Comparison of ENCODE assay signal across 30 cellular contexts in genomic region chr22:47232753-47233152, GRCh38.
"Had no signal": no experiment of that assay in that cellular context is flagged by ENCODE, and none has a peak within 500 bp of the region (broad histone marks: within the 10 kb centered on the region; RNA-seq: fewer than 3 reads in every experiment).

No MANE protein-coding gene starts in this region.

- H3K9me3 ChIP-seq: neutrophil, right lobe of liver, thyroid gland, transverse colon, uterus had no signal

- ATAC-seq: naive thymus-derived CD8-positive, alpha-beta T cell; natural killer cell treated with Interleukin-12 subunit alpha and Interleukin-12 subunit beta and Interleukin-15 and Interleukin-18, amount 100 ng/mL, for 72 hours; psoas muscle; right cardiac atrium; stimulated activated effector memory CD8-positive, alpha-beta T cell treated with anti-CD3 and anti-CD28 coated beads, Interleukin-12 subunit alpha, Interleukin-12 subunit beta, amount 100 ng/mL, for 72 hours; stimulated activated naive B cell treated with anti-CD40 and anti-IgM and Interleukin-4, amounts not matched to agents 10 μg/mL and 1 μg/mL and 100 μg/mL, for 72 hours; upper lobe of right lung had no signal

- H3K27ac Mint-ChIP-seq: naive thymus-derived CD8-positive, alpha-beta T cell; natural killer cell treated with Interleukin-12 subunit alpha and Interleukin-12 subunit beta and Interleukin-15 and Interleukin-18, amount 100 ng/mL, for 72 hours; nephron progenitor cell; progenitor cell of endocrine pancreas; stimulated activated effector memory CD8-positive, alpha-beta T cell treated with anti-CD3 and anti-CD28 coated beads, Interleukin-12 subunit alpha, Interleukin-12 subunit beta, amount 100 ng/mL, for 72 hours; stimulated activated naive B cell treated with anti-CD40 and anti-IgM and Interleukin-4, amounts not matched to agents 10 μg/mL and 1 μg/mL and 100 μg/mL, for 72 hours; stimulated activated naive CD8-positive, alpha-beta T cell treated with anti-CD3 and anti-CD28 coated beads, Interleukin-15, Interleukin-2, amounts not matched to agents 100 ng/mL and 50 ng/mL, for 24 hours; type B pancreatic cell had no signal

- H3K27ac ChIP-seq: neutrophil, ovary, parathyroid adenoma, psoas muscle, right lobe of liver, sigmoid colon, stomach, thoracic aorta, thyroid gland, transverse colon, upper lobe of right lung, uterus had no signal

- H3K36me3 ChIP-seq: neutrophil, ovary, right lobe of liver, sigmoid colon, stomach, thoracic aorta, thyroid gland, transverse colon, upper lobe of right lung, uterus had no signal

- H3K36me3 Mint-ChIP-seq: natural killer cell treated with Interleukin-12 subunit alpha and Interleukin-12 subunit beta and Interleukin-15 and Interleukin-18, amount 100 ng/mL, for 72 hours; stimulated activated effector memory CD8-positive, alpha-beta T cell treated with anti-CD3 and anti-CD28 coated beads, Interleukin-12 subunit alpha, Interleukin-12 subunit beta, amount 100 ng/mL, for 72 hours; type B pancreatic cell had no signal

- H3K4me3 ChIP-seq: ovary, psoas muscle, right lobe of liver, sigmoid colon, stomach, thoracic aorta, thyroid gland, transverse colon, upper lobe of right lung, uterus had no signal

- H3K4me3 Mint-ChIP-seq: naive thymus-derived CD8-positive, alpha-beta T cell; natural killer cell treated with Interleukin-12 subunit alpha and Interleukin-12 subunit beta and Interleukin-15 and Interleukin-18, amount 100 ng/mL, for 72 hours; nephron progenitor cell; neural crest cell; stimulated activated effector memory CD8-positive, alpha-beta T cell treated with anti-CD3 and anti-CD28 coated beads, Interleukin-12 subunit alpha, Interleukin-12 subunit beta, amount 100 ng/mL, for 72 hours; stimulated activated naive B cell treated with anti-CD40 and anti-IgM and Interleukin-4, amounts not matched to agents 10 μg/mL and 1 μg/mL and 100 μg/mL, for 72 hours; stimulated activated naive CD8-positive, alpha-beta T cell treated with anti-CD3 and anti-CD28 coated beads, Interleukin-15, Interleukin-2, amounts not matched to agents 100 ng/mL and 50 ng/mL, for 24 hours; type B pancreatic cell had no signal

- DNase-seq: naive thymus-derived CD8-positive, alpha-beta T cell; nephron progenitor cell; nucleus accumbens; ovary; posterior cingulate gyrus; psoas muscle; right cardiac atrium; right lobe of liver; sigmoid colon; small intestine; stimulated activated CD4-positive, alpha-beta T cell treated with anti-CD3 and anti-CD28 coated beads, Interleukin-15, amount 100 ng/mL, for 24 hours; stimulated activated CD4-positive, alpha-beta T cell treated with anti-CD3 and anti-CD28 coated beads, Interleukin-2, amount 100 ng/mL, for 24 hours; stimulated activated CD4-positive, alpha-beta T cell treated with anti-CD3 and anti-CD28 coated beads, Interleukin-2, amount 100 ng/mL, for 48 hours; stimulated activated CD4-positive, alpha-beta T cell treated with anti-CD3 and anti-CD28 coated beads, Interleukin-4, amount 100 ng/mL, for 24 hours; stimulated activated naive B cell treated with anti-CD40 and anti-IgM and Interleukin-4, amounts not matched to agents 10 μg/mL and 1 μg/mL and 100 μg/mL, for 72 hours; stimulated activated naive CD4-positive, alpha-beta T cell treated with Interleukin-2 at 50 U/mL for 16 hours; stomach; thyroid gland; transverse colon; upper lobe of right lung; uterus had no signal

- H3K9me3 Mint-ChIP-seq: natural killer cell treated with Interleukin-12 subunit alpha and Interleukin-12 subunit beta and Interleukin-15 and Interleukin-18, amount 100 ng/mL, for 72 hours had no signal

- H3K27me3 ChIP-seq: neutrophil, ovary, right lobe of liver, sigmoid colon, thyroid gland, transverse colon, upper lobe of right lung, uterus had no signal

- H3K27me3 Mint-ChIP-seq: natural killer cell treated with Interleukin-12 subunit alpha and Interleukin-12 subunit beta and Interleukin-15 and Interleukin-18, amount 100 ng/mL, for 72 hours; progenitor cell of endocrine pancreas; type B pancreatic cell had no signal

- H3K4me1 ChIP-seq: parathyroid adenoma, psoas muscle, right lobe of liver, sigmoid colon, stomach, thyroid gland, transverse colon, upper lobe of right lung, uterus had no signal

- H3K4me1 Mint-ChIP-seq: naive thymus-derived CD8-positive, alpha-beta T cell; nephron progenitor cell; neural crest cell; stimulated activated effector memory CD8-positive, alpha-beta T cell treated with anti-CD3 and anti-CD28 coated beads, Interleukin-12 subunit alpha, Interleukin-12 subunit beta, amount 100 ng/mL, for 72 hours; stimulated activated naive B cell treated with anti-CD40 and anti-IgM and Interleukin-4, amounts not matched to agents 10 μg/mL and 1 μg/mL and 100 μg/mL, for 72 hours had no signal
